Comparison of ENCODE assay signal across 1 cellular context in genomic region chr6:156347251-156348049, GRCh38.
TF ChIP-seq lines count a peak whose summit lies in the region.

No MANE protein-coding gene starts in this region.

TF ChIP-seq in GM23338, 12 proteins besides CTCF, POLR2A, EP300 and RAD21 (continued from another document):
- no peak for TF ChIP-seq ZNF462 (CRISPR knock-in tag; IDR thresholded peaks at IDR 0.05)
- TF ChIP-seq NANOG (IDR thresholded peaks at IDR 0.05; ENCODE audit: borderline replicate concordance): no peak
- no peak for TF ChIP-seq ZNF331 (CRISPR knock-in tag; IDR thresholded peaks at IDR 0.05; ENCODE audit: low read depth)
- TF ChIP-seq EZH2 (IDR thresholded peaks at IDR 0.05; ENCODE audit: low read depth, unreplicated experiment): no peak
- TF ChIP-seq STAT1 (IDR thresholded peaks at IDR 0.05; ENCODE audit: unreplicated experiment): no peak
- no peak for TF ChIP-seq EZH2phosphoT487 (IDR thresholded peaks at IDR 0.05; ENCODE audit: unreplicated experiment)
- no peak for TF ChIP-seq CREB1 (CRISPR knock-in tag; IDR thresholded peaks at IDR 0.05; ENCODE audit: low read depth)
- TF ChIP-seq REST (IDR thresholded peaks at IDR 0.05; ENCODE audit: unreplicated experiment): no peak
